In the genomic region with DNA sequence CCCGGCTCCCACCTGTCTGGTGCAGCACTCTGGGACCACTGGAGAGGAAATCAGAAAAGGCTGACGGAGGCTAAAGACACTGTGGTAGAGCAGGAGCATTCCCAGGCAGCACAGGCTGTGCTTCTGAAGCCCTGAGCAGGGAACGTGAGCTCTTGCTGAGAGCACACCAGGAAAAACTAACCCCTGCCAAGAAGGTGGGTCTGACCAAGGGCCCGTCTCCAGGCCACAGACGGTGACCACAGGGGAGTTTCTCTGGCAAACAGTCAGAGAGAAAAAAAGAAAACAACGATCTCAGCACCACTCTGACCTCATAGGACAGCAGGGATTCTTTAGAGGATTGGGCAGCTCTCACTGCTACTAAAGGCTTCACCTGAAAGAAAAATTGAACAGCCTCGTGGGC, we compare ENCODE assay signal across 10 cellular contexts.
DNase-seq lines count a peak whose midpoint lies in the region; ATAC-seq and TF ChIP-seq lines count a peak whose summit lies in the region.
"Had no signal": no experiment of that assay in that cellular context is flagged by ENCODE, and none has a peak within 500 bp of the region (broad histone marks: within the 10 kb centered on the region; RNA-seq: fewer than 3 reads in every experiment).

No MANE protein-coding gene starts in this region.

- DNase-seq in AG20443 (ENCODE audit: low spot score) (peak; percentile 27), choroid plexus epithelial cell (ENCODE audit: low read depth) (peak; percentile 88), lung (ENCODE audit: low spot score) (peak; percentile 22), upper lobe of right lung (no peak), NCI-H446 treated with DMSO at 0.1 percent for 48 hours (lab: John Stamatoyannopoulos, UW) (no peak), NCI-H2196 (lab: John Stamatoyannopoulos, UW; ENCODE audit: unreplicated experiment) (no peak)
- DNase-seq in stimulated activated CD8-positive, alpha-beta memory T cell treated with anti-CD3 and anti-CD28 coated beads, Interleukin-4, amount 100 ng/mL, for 48 hours = no peak
- DNase-seq: activated CD8-positive, alpha-beta memory T cell treated with anti-CD3 and anti-CD28 coated beads, Interleukin-2, amount 50 U/mL, for 4 hours; DMS79 treated with DMSO at 0.1 percent for 48 hours had no signal

- peaks cover 2 to 5% of the 10 kb centered on the region in 2 donors for H3K4me1 ChIP-seq in lung (ENCODE audit: control insufficient read depth in 2 of 2, insufficient read depth in 2 of 2, low read length in 2 of 2)
- H3K4me1 ChIP-seq in upper lobe of right lung = no peaks in the 10 kb centered on the region

- H3K36me3 ChIP-seq in lung (ENCODE audit: control insufficient read depth in 2 of 2, insufficient read depth in 2 of 2, low read length in 2 of 2) = no peaks in the 10 kb centered on the region
- no peaks in the 10 kb centered on the region for H3K36me3 ChIP-seq in upper lobe of right lung

- TF ChIP-seq RAD21 in Ishikawa (IDR thresholded peaks at IDR 0.05; ENCODE audit: low read depth) = no peak

- H3K4me3 ChIP-seq in choroid plexus epithelial cell (ENCODE audit: low read depth, low read length) (no peak overlapping the region), lung (no peak overlapping the region), upper lobe of right lung (no peak overlapping the region)

- ATAC-seq in lung (ENCODE audit: insufficient read depth, low FRiP score) (no peak), upper lobe of right lung (no peak)

- intact Hi-C loops in upper lobe of right lung (cut with DNase I) = no loop called here

- 80 to 88% methylated on average over 7 of the region's 7 CpGs for WGBS in lung, 2 donors

- peak; percentile 68; the same call in 1 of the 2 replicates for TF ChIP-seq EP300 in Ishikawa (IDR thresholded peaks at IDR 0.05; ENCODE audit: borderline replicate concordance)

- H3K27ac ChIP-seq in lung (ENCODE audit: low read depth in 1 of 2, low read length in 1 of 2) = no peak overlapping the region
- H3K27ac ChIP-seq in upper lobe of right lung = no peak overlapping the region

- H3K9me3 ChIP-seq in lung (ENCODE audit: control insufficient read depth in 2 of 2, insufficient read depth in 1 of 2, low read length in 1 of 2) (no peaks in the 10 kb centered on the region), upper lobe of right lung (no peaks in the 10 kb centered on the region)

- H3K27me3 ChIP-seq in lung (ENCODE audit: control insufficient read depth, insufficient read depth) (no peaks in the 10 kb centered on the region), upper lobe of right lung (no peaks in the 10 kb centered on the region)

- no peak for TF ChIP-seq CTCF in choroid plexus epithelial cell (conservative IDR thresholded peaks at IDR 0.05; ENCODE audit: low read depth, low read length)
- no peak for TF ChIP-seq CTCF in lung (IDR thresholded peaks at IDR 0.05; ENCODE audit: control extremely low read depth, extremely low read depth)
- TF ChIP-seq CTCF in upper lobe of right lung (IDR thresholded peaks at IDR 0.05) = no peak

TF ChIP-seq in Ishikawa, 13 proteins besides CTCF, POLR2A, EP300 and RAD21:
- TF ChIP-seq TEAD4 (IDR thresholded peaks at IDR 0.05) (0 out of 2 replicates have a peak, but pooled peaks have one; percentile 14), FOXM1 (IDR thresholded peaks at IDR 0.05; ENCODE audit: borderline replicate concordance, low read depth) (no peak), TCF12 (IDR thresholded peaks at IDR 0.05; ENCODE audit: low read depth) (peak; percentile 76), TAF1 (IDR thresholded peaks at IDR 0.05; ENCODE audit: low read depth) (no peak), YY1 (IDR thresholded peaks at IDR 0.05; ENCODE audit: low read depth) (no peak), ZBTB7A (IDR thresholded peaks at IDR 0.05; ENCODE audit: low read depth) (no peak), CREB1 (IDR thresholded peaks at IDR 0.05; ENCODE audit: low read depth) (0 out of 2 replicates have a peak, but pooled peaks have one; percentile 38), CEBPB (IDR thresholded peaks at IDR 0.05) (no peak), USF1 (IDR thresholded peaks at IDR 0.05) (no peak), NFIC (IDR thresholded peaks at IDR 0.05) (peak; percentile 92)
- TF ChIP-seq, protein P1, sequence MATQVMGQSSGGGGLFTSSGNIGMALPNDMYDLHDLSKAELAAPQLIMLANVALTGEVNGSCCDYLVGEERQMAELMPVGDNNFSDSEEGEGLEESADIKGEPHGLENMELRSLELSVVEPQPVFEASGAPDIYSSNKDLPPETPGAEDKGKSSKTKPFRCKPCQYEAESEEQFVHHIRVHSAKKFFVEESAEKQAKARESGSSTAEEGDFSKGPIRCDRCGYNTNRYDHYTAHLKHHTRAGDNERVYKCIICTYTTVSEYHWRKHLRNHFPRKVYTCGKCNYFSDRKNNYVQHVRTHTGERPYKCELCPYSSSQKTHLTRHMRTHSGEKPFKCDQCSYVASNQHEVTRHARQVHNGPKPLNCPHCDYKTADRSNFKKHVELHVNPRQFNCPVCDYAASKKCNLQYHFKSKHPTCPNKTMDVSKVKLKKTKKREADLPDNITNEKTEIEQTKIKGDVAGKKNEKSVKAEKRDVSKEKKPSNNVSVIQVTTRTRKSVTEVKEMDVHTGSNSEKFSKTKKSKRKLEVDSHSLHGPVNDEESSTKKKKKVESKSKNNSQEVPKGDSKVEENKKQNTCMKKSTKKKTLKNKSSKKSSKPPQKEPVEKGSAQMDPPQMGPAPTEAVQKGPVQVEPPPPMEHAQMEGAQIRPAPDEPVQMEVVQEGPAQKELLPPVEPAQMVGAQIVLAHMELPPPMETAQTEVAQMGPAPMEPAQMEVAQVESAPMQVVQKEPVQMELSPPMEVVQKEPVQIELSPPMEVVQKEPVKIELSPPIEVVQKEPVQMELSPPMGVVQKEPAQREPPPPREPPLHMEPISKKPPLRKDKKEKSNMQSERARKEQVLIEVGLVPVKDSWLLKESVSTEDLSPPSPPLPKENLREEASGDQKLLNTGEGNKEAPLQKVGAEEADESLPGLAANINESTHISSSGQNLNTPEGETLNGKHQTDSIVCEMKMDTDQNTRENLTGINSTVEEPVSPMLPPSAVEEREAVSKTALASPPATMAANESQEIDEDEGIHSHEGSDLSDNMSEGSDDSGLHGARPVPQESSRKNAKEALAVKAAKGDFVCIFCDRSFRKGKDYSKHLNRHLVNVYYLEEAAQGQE (IDR thresholded peaks at IDR 0.05; ENCODE audit: low read depth) = no peak

Comparison
In these comparisons a context has a peak if more than half of its experiments do, and no peak if none do; other contexts are left out.
1. DNase-seq: peak in AG20443 (single experiment), choroid plexus epithelial cell (single experiment) and lung (single experiment); none in upper lobe of right lung (single experiment), stimulated activated CD8-positive, alpha-beta memory T cell treated with anti-CD3 and anti-CD28 coated beads, Interleukin-4, amount 100 ng/mL, for 48 hours (single experiment), NCI-H446 treated with DMSO at 0.1 percent for 48 hours (single experiment) and NCI-H2196 (single experiment).